36 cellular contexts compared by ENCODE assay signal in the genomic region with DNA sequence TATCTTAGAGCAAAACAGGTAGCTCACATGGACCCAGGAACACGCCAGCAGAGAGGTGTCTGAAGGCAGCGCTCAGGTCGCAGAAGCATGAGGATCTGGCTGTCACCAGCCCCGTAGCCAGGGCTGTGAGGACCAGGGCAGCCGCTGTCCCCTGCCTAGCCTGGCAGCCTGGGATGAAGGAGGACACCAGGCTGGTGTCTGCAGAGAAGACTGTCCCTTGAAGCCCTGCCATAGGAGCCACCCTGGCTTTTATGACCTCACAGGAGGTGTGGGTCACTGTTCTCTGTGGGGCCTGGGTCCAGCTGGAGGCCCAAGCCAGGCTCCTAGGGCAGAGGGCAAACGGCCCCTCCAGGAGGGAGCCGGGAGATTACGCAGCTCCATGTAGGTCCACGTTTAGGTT. TPM values are rescaled to one million over a fixed set of nuclear protein-coding genes. Genes with fewer than 3 reads are reported as not detected.
"Had no signal": no experiment of that assay in that cellular context is flagged by ENCODE, and none has a peak within 500 bp of the region (broad histone marks: within the 10 kb centered on the region; RNA-seq: fewer than 3 reads in every experiment).

A gene (plus strand): TSS at position 301 of the 400 bp plus-strand sequence. CDS start 113 bp downstream, outside the sequence.

- H3K27ac ChIP-seq: adrenal gland, body of pancreas, colonic mucosa, esophagus muscularis mucosa, foreskin keratinocyte, gastrocnemius medialis, heart left ventricle, WERI-Rb-1 had no signal

- H3K9me3 ChIP-seq: adrenal gland, body of pancreas, colonic mucosa, esophagus muscularis mucosa, gastrocnemius medialis, heart left ventricle had no signal

- H3K4me1 ChIP-seq: adrenal gland, body of pancreas, colonic mucosa, esophagus muscularis mucosa, foreskin keratinocyte, gastrocnemius medialis, heart left ventricle had no signal

- H3K27me3 ChIP-seq: colonic mucosa had no signal

- DNase-seq: activated B cell treated with CpG ODN at 0.5 μM for 24 hours; activated CD4-positive, alpha-beta memory T cell treated with anti-CD3 and anti-CD28 coated beads for 36 hours; activated CD4-positive, alpha-beta T cell treated with anti-CD3 and anti-CD28 coated beads, Interleukin-2, amount 10 ng/mL, durations not matched to agents 24 days and 14 days; activated CD8-positive, alpha-beta memory T cell treated with anti-CD3 and anti-CD28 coated beads, Interleukin-2, amount 10 ng/mL, durations not matched to agents 7 days and 5 days; activated CD8-positive, alpha-beta memory T cell treated with anti-CD3 and anti-CD28 coated beads, Interleukin-2, amount 50 U/mL, for 4 hours; activated CD8-positive, alpha-beta T cell treated with anti-CD3 and anti-CD28 coated beads, Interleukin-2, amount 10 ng/mL, durations not matched to agents 7 days and 5 days; activated effector memory CD4-positive, alpha-beta T cell treated with anti-CD3 and anti-CD28 coated beads, Interleukin-2, amount 50 U/mL, for 16 hours; activated naive CD4-positive, alpha-beta T cell treated with anti-CD3 and anti-CD28 coated beads for 36 hours; activated naive CD8-positive, alpha-beta T cell treated with anti-CD3 and anti-CD28 coated beads for 36 hours; activated naive CD8-positive, alpha-beta T cell treated with anti-CD3 and anti-CD28 coated beads, Interleukin-2, amount 50 U/mL, for 24 hours; activated T-cell treated with anti-CD3 and anti-CD28 coated beads, Interleukin-2, amount 50 U/mL, for 1 hour; activated T-cell treated with anti-CD3 and anti-CD28 coated beads, Interleukin-2, amount 50 U/mL, for 48 hours; adrenal gland; amygdala; aorta; body of pancreas; caudate nucleus; cerebellar nuclear complex; colonic mucosa; effector memory CD4-positive, alpha-beta T cell; erythroblast; foreskin keratinocyte; gastrocnemius medialis; glutamatergic neuron; heart left ventricle; T-helper 1 cell; T-helper 17 cell; T1000; WERI-Rb-1 had no signal

- H3K4me3 ChIP-seq: adrenal gland, body of pancreas, colonic mucosa, esophagus muscularis mucosa, gastrocnemius medialis, heart left ventricle had no signal

- H3K36me3 ChIP-seq: adrenal gland, colonic mucosa, esophagus muscularis mucosa, gastrocnemius medialis, heart left ventricle, WERI-Rb-1 had no signal

- H3K27ac Mint-ChIP-seq: activated B cell treated with CpG ODN at 0.5 μM for 24 hours; activated CD4-positive, alpha-beta memory T cell treated with anti-CD3 and anti-CD28 coated beads for 36 hours; activated CD4-positive, alpha-beta T cell treated with anti-CD3 and anti-CD28 coated beads, Interleukin-2, amount 10 ng/mL, durations not matched to agents 24 days and 14 days; activated CD8-positive, alpha-beta memory T cell treated with anti-CD3 and anti-CD28 coated beads, Interleukin-2, amount 10 ng/mL, durations not matched to agents 7 days and 5 days; activated CD8-positive, alpha-beta T cell treated with anti-CD3 and anti-CD28 coated beads, Interleukin-2, amount 10 ng/mL, durations not matched to agents 7 days and 5 days; activated naive CD4-positive, alpha-beta T cell treated with anti-CD3 and anti-CD28 coated beads for 36 hours; activated naive CD4-positive, alpha-beta T cell treated with anti-CD3 and anti-CD28 coated beads, Interleukin-2, amount 50 U/mL, for 24 hours; activated naive CD8-positive, alpha-beta T cell treated with anti-CD3 and anti-CD28 coated beads for 36 hours; activated naive CD8-positive, alpha-beta T cell treated with anti-CD3 and anti-CD28 coated beads, Interleukin-2, amount 50 U/mL, for 24 hours; activated T-helper 1 cell treated with anti-CD3 and anti-CD28 coated beads, Interleukin-12 subunit alpha, Interleukin-12 subunit beta, Interleukin-2, Interleukin-4 antibody, amounts not matched to agents 30 ng/mL and 10 ng/mL and 1 ng/mL, durations not matched to agents 14 hours and 24 hours and 36 hours; activated T-helper 2 cell treated with anti-CD3 and anti-CD28 coated beads, Interferon-gamma antibody, Interleukin-2, Interleukin-4, amounts not matched to agents 10 μg/mL and 5 μg/mL and 100 μg/mL, durations not matched to agents 14 hours and 24 hours and 36 hours; T-helper 17 cell; T-helper 2 cell treated with Interferon-gamma antibody and Interleukin-4, amounts not matched to agents 5 μg/mL and 100 μg/mL, for 36 hours had no signal

- ATAC-seq: activated CD4-positive, CD25-positive, alpha-beta regulatory T cell treated with anti-CD3 and anti-CD28 coated beads, Interleukin-2, amount 50 U/mL, for 24 hours; activated CD8-positive, alpha-beta memory T cell treated with anti-CD3 and anti-CD28 coated beads, Interleukin-2, amount 10 ng/mL, durations not matched to agents 7 days and 5 days; activated CD8-positive, alpha-beta T cell treated with anti-CD3 and anti-CD28 coated beads, Interleukin-2, amount 10 ng/mL, durations not matched to agents 7 days and 5 days; activated naive CD8-positive, alpha-beta T cell treated with anti-CD3 and anti-CD28 coated beads, Interleukin-2, amount 50 U/mL, for 24 hours; body of pancreas; foreskin keratinocyte; gastrocnemius medialis; heart left ventricle; T-helper 17 cell had no signal

- H3K4me3 Mint-ChIP-seq: activated B cell treated with CpG ODN at 0.5 μM for 24 hours; activated CD4-positive, alpha-beta memory T cell treated with anti-CD3 and anti-CD28 coated beads for 36 hours; activated CD4-positive, alpha-beta T cell treated with anti-CD3 and anti-CD28 coated beads, Interleukin-2, amount 10 ng/mL, durations not matched to agents 24 days and 14 days; activated CD8-positive, alpha-beta memory T cell treated with anti-CD3 and anti-CD28 coated beads, Interleukin-2, amount 10 ng/mL, durations not matched to agents 7 days and 5 days; activated CD8-positive, alpha-beta T cell treated with anti-CD3 and anti-CD28 coated beads, Interleukin-2, amount 10 ng/mL, durations not matched to agents 7 days and 5 days; activated naive CD4-positive, alpha-beta T cell treated with anti-CD3 and anti-CD28 coated beads for 36 hours; activated naive CD4-positive, alpha-beta T cell treated with anti-CD3 and anti-CD28 coated beads, Interleukin-2, amount 50 U/mL, for 24 hours; activated naive CD8-positive, alpha-beta T cell treated with anti-CD3 and anti-CD28 coated beads for 36 hours; activated naive CD8-positive, alpha-beta T cell treated with anti-CD3 and anti-CD28 coated beads, Interleukin-2, amount 50 U/mL, for 24 hours; activated T-helper 1 cell treated with anti-CD3 and anti-CD28 coated beads, Interleukin-12 subunit alpha, Interleukin-12 subunit beta, Interleukin-2, Interleukin-4 antibody, amounts not matched to agents 30 ng/mL and 10 ng/mL and 1 ng/mL, durations not matched to agents 14 hours and 24 hours and 36 hours; T-helper 17 cell; T-helper 2 cell treated with Interferon-gamma antibody and Interleukin-4, amounts not matched to agents 5 μg/mL and 100 μg/mL, for 36 hours had no signal

- H3K9me3 Mint-ChIP-seq: activated naive CD4-positive, alpha-beta T cell treated with anti-CD3 and anti-CD28 coated beads, Interleukin-2, amount 50 U/mL, for 24 hours; activated T-helper 1 cell treated with anti-CD3 and anti-CD28 coated beads, Interleukin-12 subunit alpha, Interleukin-12 subunit beta, Interleukin-2, Interleukin-4 antibody, amounts not matched to agents 30 ng/mL and 10 ng/mL and 1 ng/mL, durations not matched to agents 14 hours and 24 hours and 36 hours; activated T-helper 2 cell treated with anti-CD3 and anti-CD28 coated beads, Interferon-gamma antibody, Interleukin-2, Interleukin-4, amounts not matched to agents 10 μg/mL and 5 μg/mL and 100 μg/mL, durations not matched to agents 14 hours and 24 hours and 36 hours; T-helper 2 cell treated with Interferon-gamma antibody and Interleukin-4, amounts not matched to agents 5 μg/mL and 100 μg/mL, for 36 hours had no signal

- H3K4me1 Mint-ChIP-seq: activated B cell treated with CpG ODN at 0.5 μM for 24 hours; activated CD4-positive, alpha-beta T cell treated with anti-CD3 and anti-CD28 coated beads, Interleukin-2, amount 10 ng/mL, durations not matched to agents 24 days and 14 days; activated CD8-positive, alpha-beta memory T cell treated with anti-CD3 and anti-CD28 coated beads, Interleukin-2, amount 10 ng/mL, durations not matched to agents 7 days and 5 days; activated naive CD4-positive, alpha-beta T cell treated with anti-CD3 and anti-CD28 coated beads, Interleukin-2, amount 50 U/mL, for 24 hours; activated naive CD8-positive, alpha-beta T cell treated with anti-CD3 and anti-CD28 coated beads, Interleukin-2, amount 50 U/mL, for 24 hours had no signal

- H3K36me3 Mint-ChIP-seq: activated CD4-positive, alpha-beta memory T cell treated with anti-CD3 and anti-CD28 coated beads for 36 hours; activated CD8-positive, alpha-beta memory T cell treated with anti-CD3 and anti-CD28 coated beads, Interleukin-2, amount 10 ng/mL, durations not matched to agents 7 days and 5 days; activated naive CD4-positive, alpha-beta T cell treated with anti-CD3 and anti-CD28 coated beads, Interleukin-2, amount 50 U/mL, for 24 hours; activated naive CD8-positive, alpha-beta T cell treated with anti-CD3 and anti-CD28 coated beads for 36 hours had no signal

RNA-seq across cellular contexts. Expression of the gene that starts here (rescaled TPM):
- total RNA-seq: activated B cell treated with CpG ODN at 0.5 μM for 24 hours; activated CD4-positive, alpha-beta T cell treated with anti-CD3 and anti-CD28 coated beads, Interleukin-2, amount 10 ng/mL, durations not matched to agents 24 days and 14 days; activated naive CD4-positive, alpha-beta T cell treated with anti-CD3 and anti-CD28 coated beads for 36 hours; activated naive CD8-positive, alpha-beta T cell treated with anti-CD3 and anti-CD28 coated beads for 36 hours; activated T-helper 1 cell treated with anti-CD3 and anti-CD28 coated beads, Interleukin-12 subunit alpha, Interleukin-12 subunit beta, Interleukin-2, Interleukin-4 antibody, amounts not matched to agents 30 ng/mL and 10 ng/mL and 1 ng/mL, durations not matched to agents 14 hours and 24 hours and 36 hours; activated T-helper 2 cell treated with anti-CD3 and anti-CD28 coated beads, Interferon-gamma antibody, Interleukin-2, Interleukin-4, amounts not matched to agents 10 μg/mL and 5 μg/mL and 100 μg/mL, durations not matched to agents 14 hours and 24 hours and 36 hours; adrenal gland; aorta; body of pancreas; colonic mucosa; dermis microvascular lymphatic vessel endothelial cell; esophagus muscularis mucosa; foreskin keratinocyte; gastrocnemius medialis; heart left ventricle; T-helper 17 cell had no signal
- polyA plus RNA-seq: adrenal gland, aorta, foreskin keratinocyte, heart left ventricle had no signal
